In the genomic region with DNA sequence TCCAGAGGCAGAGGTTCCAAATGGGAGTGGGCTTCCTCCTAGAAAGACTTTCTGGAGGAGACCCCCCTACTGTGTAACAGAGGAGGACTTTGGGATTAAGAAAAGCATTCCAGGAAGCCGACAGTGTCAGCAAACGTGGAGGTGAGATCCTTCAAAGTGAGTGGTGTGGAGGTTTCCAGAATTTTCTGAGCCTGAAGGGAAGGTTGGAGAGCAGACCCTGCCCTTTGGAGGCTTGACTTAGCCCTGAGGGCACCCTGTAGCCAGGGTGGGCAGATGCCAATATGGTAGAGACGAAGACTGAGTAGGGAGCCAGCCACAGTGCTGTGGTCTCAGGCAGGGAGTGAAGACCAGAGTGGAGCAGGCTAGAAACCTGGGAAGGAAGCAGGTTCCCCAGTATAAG, we compare ENCODE assay signal across 19 cellular contexts. TPM values are rescaled to one million over a fixed set of nuclear protein-coding genes. Genes with fewer than 3 reads are reported as not detected.
DNase-seq lines count a peak whose midpoint lies in the region; ATAC-seq and TF ChIP-seq lines count a peak whose summit lies in the region.
"Had no signal": no experiment of that assay in that cellular context is flagged by ENCODE, and none has a peak within 500 bp of the region (broad histone marks: within the 10 kb centered on the region; RNA-seq: fewer than 3 reads in every experiment).

No MANE protein-coding gene starts in this region.

- CTCF ChIA-PET in CD8-positive, alpha-beta T cell (lab: Charles Lee): interaction anchor here (0.7 to 1.9 kb wide), 8 partner anchors 9 to 79 kb away, joined by 3 to 9 read pairs (median 4); no protein-coding TSS in a partner anchor
- CTCF ChIA-PET in T-cell (lab: Charles Lee): no interaction called here
- CTCF ChIA-PET in HEK293T (lab: Yijun Ruan, JAX): no interaction called here

- no peak overlapping the region for H3K27ac ChIP-seq in CD8-positive, alpha-beta T cell (ENCODE audit: low read depth, low read length)
- no peak overlapping the region for H3K27ac ChIP-seq in upper lobe of left lung

- peak overlapping the region; percentile 49 for H3K27ac Mint-ChIP-seq in CD8-positive, alpha-beta T cell
- peak overlapping the region; percentile 43 to 66 for H3K27ac Mint-ChIP-seq in T-cell
- no peak overlapping the region for H3K27ac Mint-ChIP-seq in endothelial cell (ENCODE audit: unreplicated experiment)
- no peak overlapping the region for H3K27ac Mint-ChIP-seq in neural crest cell (ENCODE audit: unreplicated experiment)
- H3K27ac Mint-ChIP-seq: activated CD4-positive, alpha-beta T cell treated with anti-CD3 and anti-CD28 coated beads, Interleukin-2, amount 10 ng/mL, durations not matched to agents 7 days and 5 days; activated naive CD8-positive, alpha-beta T cell treated with anti-CD3 and anti-CD28 coated beads for 36 hours; T-helper 1 cell treated with Interleukin-12 subunit alpha and Interleukin-12 subunit beta and Interleukin-4 antibody, amounts not matched to agents 30 μg/mL and 1 μg/mL, for 36 hours had no signal

- no peak for ATAC-seq in CD8-positive, alpha-beta T cell
- ATAC-seq in T-cell (replicated peaks in 1 of 4): no peak
- ATAC-seq in esophagus mucosa: no peak
- ATAC-seq in upper lobe of left lung (ENCODE audit: low FRiP score in 2 of 2): no peak

- peaks cover 30% of the 10 kb centered on the region for H3K4me1 ChIP-seq in CD8-positive, alpha-beta T cell (ENCODE audit: insufficient read depth, low read length)
- H3K4me1 ChIP-seq in upper lobe of left lung: peaks cover 15 to 26% (median 16%) of the 10 kb centered on the region in 4 donors

- POLR2A ChIA-PET in CD8-positive, alpha-beta T cell (lab: Charles Lee): no interaction called here
- POLR2A ChIA-PET in T-cell (lab: Charles Lee) (no interaction called here), HEK293T (lab: Yijun Ruan, JAX) (no interaction called here)

- no peaks in the 10 kb centered on the region for H3K9me3 ChIP-seq in CD8-positive, alpha-beta T cell (ENCODE audit: low read length)
- no peaks in the 10 kb centered on the region for H3K9me3 ChIP-seq in upper lobe of left lung
- H3K9me3 ChIP-seq: psoas muscle had no signal

- WGBS in upper lobe of left lung, 2 donors: 94% methylated on average over 3 of the region's 3 CpGs

- H3K4me3 Mint-ChIP-seq in CD8-positive, alpha-beta T cell: peak overlapping the region; percentile 37
- H3K4me3 Mint-ChIP-seq in T-cell (peak overlapping the region; percentile 6 to 96 (median 23)), endothelial cell (ENCODE audit: unreplicated experiment) (peak overlapping the region; percentile 45), neural crest cell (peak overlapping the region; percentile 41)
- H3K4me3 Mint-ChIP-seq: activated naive CD8-positive, alpha-beta T cell treated with anti-CD3 and anti-CD28 coated beads for 36 hours; T-helper 1 cell treated with Interleukin-12 subunit alpha and Interleukin-12 subunit beta and Interleukin-4 antibody, amounts not matched to agents 30 μg/mL and 1 μg/mL, for 36 hours had no signal

- no peaks in the 10 kb centered on the region for H3K27me3 ChIP-seq in CD8-positive, alpha-beta T cell (ENCODE audit: insufficient read depth, low read length)
- H3K27me3 ChIP-seq in upper lobe of left lung: no peaks in the 10 kb centered on the region

- no peak for DNase-seq in CD8-positive, alpha-beta T cell
- DNase-seq in T-cell (no peak), endothelial cell (ENCODE audit: low spot score) (no peak), neural crest cell (ENCODE audit: low read depth, low spot score) (no peak), HEK293T (ENCODE audit: extremely low spot score) (no peak), upper lobe of left lung (no peak)
- no peak for DNase-seq in NK-92 treated with Interleukin-12 subunit alpha and Interleukin-12 subunit beta, amount 100 ng/mL, for 24 hours (lab: John Stamatoyannopoulos, UW)
- DNase-seq: activated CD4-positive, alpha-beta T cell treated with anti-CD3 and anti-CD28 coated beads, Interleukin-2, amount 10 ng/mL, durations not matched to agents 7 days and 5 days; activated naive CD8-positive, alpha-beta T cell treated with anti-CD3 and anti-CD28 coated beads for 36 hours; DND-41; Karpas-422; left colon; NCI-H187; NCI-H774; OCI-M1; psoas muscle; SHP77 treated with DMSO at 0.1 percent for 48 hours had no signal

- intact Hi-C loops in CD8-positive, alpha-beta T cell (cut with DNase I, micrococcal nuclease): loop anchor here in 1 of 2 experiments (2.0 kb wide), 1 partner anchor 199 kb away; no protein-coding TSS in a partner anchor

- no peak for TF ChIP-seq CTCF in CD8-positive, alpha-beta T cell (IDR thresholded peaks at IDR 0.05)
- TF ChIP-seq CTCF in endothelial cell (IDR thresholded peaks at IDR 0.05; ENCODE audit: unreplicated experiment): no peak
- TF ChIP-seq CTCF in neural crest cell (conservative IDR thresholded peaks at IDR 0.05): no peak
- TF ChIP-seq CTCF in upper lobe of left lung (IDR thresholded peaks at IDR 0.05): no peak

- no peak for TF ChIP-seq EP300 in upper lobe of left lung (IDR thresholded peaks at IDR 0.05)

- no peak for TF ChIP-seq POLR2A in upper lobe of left lung (IDR thresholded peaks at IDR 0.05)

- no peaks in the 10 kb centered on the region for H3K36me3 ChIP-seq in CD8-positive, alpha-beta T cell (ENCODE audit: insufficient read depth, low read length)
- peaks cover 0 to 11% (median 3%) of the 10 kb centered on the region in 4 donors for H3K36me3 ChIP-seq in upper lobe of left lung

- no peaks in the 10 kb centered on the region for H3K27me3 Mint-ChIP-seq in CD8-positive, alpha-beta T cell (ENCODE audit: low read depth)
- no peaks in the 10 kb centered on the region for H3K27me3 Mint-ChIP-seq in T-cell
- peaks cover 10% of the 10 kb centered on the region for H3K27me3 Mint-ChIP-seq in endothelial cell (ENCODE audit: unreplicated experiment)
- no peaks in the 10 kb centered on the region for H3K27me3 Mint-ChIP-seq in neural crest cell (ENCODE audit: low read depth)
- H3K27me3 Mint-ChIP-seq: activated CD4-positive, alpha-beta T cell treated with anti-CD3 and anti-CD28 coated beads, Interleukin-2, amount 10 ng/mL, durations not matched to agents 7 days and 5 days; activated naive CD8-positive, alpha-beta T cell treated with anti-CD3 and anti-CD28 coated beads for 36 hours had no signal

- H3K9me3 Mint-ChIP-seq in CD8-positive, alpha-beta T cell: no peaks in the 10 kb centered on the region
- H3K9me3 Mint-ChIP-seq in T-cell (no peaks in the 10 kb centered on the region), endothelial cell (ENCODE audit: unreplicated experiment) (no peaks in the 10 kb centered on the region), neural crest cell (no peaks in the 10 kb centered on the region)
- H3K9me3 Mint-ChIP-seq: activated CD4-positive, alpha-beta T cell treated with anti-CD3 and anti-CD28 coated beads, Interleukin-2, amount 10 ng/mL, durations not matched to agents 7 days and 5 days; activated naive CD8-positive, alpha-beta T cell treated with anti-CD3 and anti-CD28 coated beads for 36 hours; T-helper 1 cell treated with Interleukin-12 subunit alpha and Interleukin-12 subunit beta and Interleukin-4 antibody, amounts not matched to agents 30 μg/mL and 1 μg/mL, for 36 hours had no signal

- H3K4me3 ChIP-seq in CD8-positive, alpha-beta T cell (ENCODE audit: low read depth, low read length): no peak overlapping the region
- no peak overlapping the region for H3K4me3 ChIP-seq in upper lobe of left lung

- H3K36me3 Mint-ChIP-seq in CD8-positive, alpha-beta T cell: peaks cover 12% of the 10 kb centered on the region
- H3K36me3 Mint-ChIP-seq in T-cell (peaks cover 8% of the 10 kb centered on the region), endothelial cell (ENCODE audit: low read depth, unreplicated experiment) (peaks cover 20% of the 10 kb centered on the region), neural crest cell (ENCODE audit: low read depth) (peaks cover 4% of the 10 kb centered on the region)

- H3K4me1 Mint-ChIP-seq in CD8-positive, alpha-beta T cell (ENCODE audit: low read depth): peaks cover 29% of the 10 kb centered on the region
- H3K4me1 Mint-ChIP-seq in T-cell: peaks cover 29 to 38% (median 29%) of the 10 kb centered on the region in 3 donors
- peaks cover 17% of the 10 kb centered on the region for H3K4me1 Mint-ChIP-seq in endothelial cell (ENCODE audit: unreplicated experiment)
- peaks cover 31% of the 10 kb centered on the region for H3K4me1 Mint-ChIP-seq in neural crest cell

TF ChIP-seq in HEK293T, 16 proteins besides CTCF, POLR2A, EP300 and RAD21:
- TF ChIP-seq FOXA1 (IDR thresholded peaks at IDR 0.05) (no peak), FOXM1 (IDR thresholded peaks at IDR 0.05; ENCODE audit: borderline replicate concordance) (no peak), SP1 (IDR thresholded peaks at IDR 0.05) (no peak), FOXK2 (IDR thresholded peaks at IDR 0.05) (no peak), TARDBP (IDR thresholded peaks at IDR 0.05) (no peak), HDGF (IDR thresholded peaks at IDR 0.05; ENCODE audit: borderline replicate concordance) (no peak), LEF1 (IDR thresholded peaks at IDR 0.05; ENCODE audit: borderline replicate concordance) (no peak)
- TF ChIP-seq, protein P1, sequence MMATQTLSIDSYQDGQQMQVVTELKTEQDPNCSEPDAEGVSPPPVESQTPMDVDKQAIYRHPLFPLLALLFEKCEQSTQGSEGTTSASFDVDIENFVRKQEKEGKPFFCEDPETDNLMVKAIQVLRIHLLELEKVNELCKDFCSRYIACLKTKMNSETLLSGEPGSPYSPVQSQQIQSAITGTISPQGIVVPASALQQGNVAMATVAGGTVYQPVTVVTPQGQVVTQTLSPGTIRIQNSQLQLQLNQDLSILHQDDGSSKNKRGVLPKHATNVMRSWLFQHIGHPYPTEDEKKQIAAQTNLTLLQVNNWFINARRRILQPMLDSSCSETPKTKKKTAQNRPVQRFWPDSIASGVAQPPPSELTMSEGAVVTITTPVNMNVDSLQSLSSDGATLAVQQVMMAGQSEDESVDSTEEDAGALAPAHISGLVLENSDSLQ (IDR thresholded peaks at IDR 0.05): no peak

RNA-seq across cellular contexts. Expression of a gene that starts 1.8 kb away (rescaled TPM):
- total RNA-seq in CD8-positive, alpha-beta T cell: 10 to 100 TPM; 24.6 to 27.3 TPM
- 10 to 100 TPM; 42.0 to 57.8 (median 47.1) TPM for total RNA-seq in T-cell
- total RNA-seq in endothelial cell (ENCODE audit: unreplicated experiment): 19.4 TPM
- 42.5 and 48.9 TPM in 2 replicates for total RNA-seq in neural crest cell
- 5.0 TPM for total RNA-seq in esophagus mucosa
- total RNA-seq in upper lobe of left lung: 10 to 100 TPM; 17.5 to 48.2 (median 22.7) TPM

RNA-seq across cellular contexts. Expression of a gene that starts 10.0 kb away (rescaled TPM):
- total RNA-seq in CD8-positive, alpha-beta T cell: 100 to 1,000 TPM; 316 TPM
- 100 to 1,000 TPM; 214 to 317 (median 262) TPM for total RNA-seq in T-cell
- 165 TPM for total RNA-seq in endothelial cell (ENCODE audit: unreplicated experiment)
- 78.6 and 84.5 TPM in 2 replicates for total RNA-seq in neural crest cell
- 51.7 TPM for total RNA-seq in esophagus mucosa
- 100 to 1,000 TPM in 4 of 6 donors, 10 to 100 TPM in 2; 64.2 to 170 (median 123) TPM for total RNA-seq in upper lobe of left lung

RNA-seq across cellular contexts. Expression of a gene that starts 59.8 kb away (rescaled TPM):
- 1 to 10 TPM; 2.6 to 2.7 TPM for total RNA-seq in CD8-positive, alpha-beta T cell
- total RNA-seq in T-cell (1 to 10 TPM; 1.6 to 3.1 (median 2.9) TPM), endothelial cell (ENCODE audit: unreplicated experiment) (8.1 TPM), neural crest cell (23.1 and 23.4 TPM in 2 replicates), esophagus mucosa (0.48 TPM), upper lobe of left lung (10 to 100 TPM; 10.1 to 36.7 (median 16.1) TPM)

Comparison
In these comparisons a context has a peak if more than half of its experiments do, and no peak if none do; other contexts are left out.
1. H3K27ac Mint-ChIP-seq: peak in CD8-positive, alpha-beta T cell (single experiment) and T-cell (2 of 2); none in endothelial cell (single experiment) and neural crest cell (single experiment).
2. Peak in every context shown above with its lines, with median percentiles within 50 percentile points of each other: H3K4me3 Mint-ChIP-seq.